ENCODE assay signal across 33 cellular contexts in the genomic region with DNA sequence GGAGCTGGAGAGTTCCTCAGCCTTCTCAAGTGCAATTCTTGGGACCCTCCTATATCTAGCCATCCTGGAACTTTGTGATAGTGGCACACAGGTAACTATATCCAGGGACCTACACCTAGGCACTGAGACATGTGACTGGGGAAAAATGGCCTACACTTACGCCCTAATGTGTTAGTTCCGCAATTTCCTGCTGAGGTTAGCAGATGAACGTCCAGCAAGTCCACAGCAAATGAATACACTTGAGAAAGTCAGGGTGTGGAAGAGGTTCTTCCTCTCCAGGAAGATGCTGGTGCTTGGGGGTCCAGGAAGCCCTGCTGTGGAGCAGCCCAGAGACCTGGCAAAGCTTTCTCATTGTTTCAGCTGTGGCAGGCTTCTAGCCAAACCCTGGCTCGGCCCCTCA. TPM values are rescaled to one million over a fixed set of nuclear protein-coding genes. Genes with fewer than 3 reads are reported as not detected.
DNase-seq lines count a peak whose midpoint lies in the region; ATAC-seq and TF ChIP-seq lines count a peak whose summit lies in the region.
"Had no signal": no experiment of that assay in that cellular context is flagged by ENCODE, and none has a peak within 500 bp of the region (broad histone marks: within the 10 kb centered on the region; RNA-seq: fewer than 3 reads in every experiment).

No MANE protein-coding gene starts in this region.

- no peak for TF ChIP-seq CTCF in spleen (IDR thresholded peaks at IDR 0.05 in 8 of 11, conservative IDR thresholded peaks at IDR 0.05 in 3 of 11)

- H3K9me3 Mint-ChIP-seq in activated naive CD8-positive, alpha-beta T cell (ENCODE audit: low read depth), result peaks cover 4% of the 10 kb centered on the region
- peaks cover 4% of the 10 kb centered on the region for H3K9me3 Mint-ChIP-seq in activated naive CD8-positive, alpha-beta T cell treated with anti-CD3 and anti-CD28 coated beads, Interleukin-2, amount 50 U/mL, for 24 hours
- no peaks in the 10 kb centered on the region for H3K9me3 Mint-ChIP-seq in immature natural killer cell
- H3K9me3 Mint-ChIP-seq: activated T-cell treated with anti-CD3 and anti-CD28 coated beads, Interleukin-2, amount 50 U/mL, for 4 hours had no signal

- peak overlapping the region in 7 of 8 donors; percentile 63 to 87 (median 81) for H3K27ac ChIP-seq in spleen
- H3K27ac ChIP-seq: epithelial cell of prostate, SK-N-MC, tibial nerve had no signal

- no peak overlapping the region for H3K4me3 Mint-ChIP-seq in activated naive CD8-positive, alpha-beta T cell
- no peak overlapping the region for H3K4me3 Mint-ChIP-seq in activated naive CD8-positive, alpha-beta T cell treated with anti-CD3 and anti-CD28 coated beads, Interleukin-2, amount 50 U/mL, for 24 hours
- peak overlapping the region; percentile 33 to 72 (median 65) for H3K4me3 Mint-ChIP-seq in immature natural killer cell
- H3K4me3 Mint-ChIP-seq: activated naive CD4-positive, alpha-beta T cell treated with anti-CD3 and anti-CD28 coated beads for 36 hours; activated T-cell treated with anti-CD3 and anti-CD28 coated beads, Interleukin-2, amount 50 U/mL, for 4 hours; B cell; H9; WTC11 had no signal

- WGBS in spleen, 5 donors, result 32 to 58% (median 34%) methylated on average over 3 to 4 of the region's 4 CpGs

- peaks cover 0 to 36% (median 2%) of the 10 kb centered on the region in 6 donors for H3K36me3 ChIP-seq in spleen
- H3K36me3 ChIP-seq: Peyer's patch, tibial nerve had no signal

- no peak for TF ChIP-seq POLR2A in spleen (IDR thresholded peaks at IDR 0.05)

- peaks cover 23% of the 10 kb centered on the region for H3K36me3 Mint-ChIP-seq in activated naive CD8-positive, alpha-beta T cell
- peaks cover 36% of the 10 kb centered on the region for H3K36me3 Mint-ChIP-seq in activated naive CD8-positive, alpha-beta T cell treated with anti-CD3 and anti-CD28 coated beads, Interleukin-2, amount 50 U/mL, for 24 hours (ENCODE audit: low read depth)
- peaks cover 9 to 34% (median 14%) of the 10 kb centered on the region in 3 donors for H3K36me3 Mint-ChIP-seq in immature natural killer cell

- intact Hi-C loops in spleen (cut with DNase I; ENCODE audit: low total_unique reads), result no loop called here

- H3K4me1 ChIP-seq in spleen, result peaks cover 25 to 96% (median 66%) of the 10 kb centered on the region in 6 donors

- no peaks in the 10 kb centered on the region for H3K27me3 Mint-ChIP-seq in activated naive CD8-positive, alpha-beta T cell
- H3K27me3 Mint-ChIP-seq in activated naive CD8-positive, alpha-beta T cell treated with anti-CD3 and anti-CD28 coated beads, Interleukin-2, amount 50 U/mL, for 24 hours, result no peaks in the 10 kb centered on the region
- H3K27me3 Mint-ChIP-seq in immature natural killer cell (ENCODE audit: low read depth in 3 of 3), result peaks cover 0 to 11% (median 2%) of the 10 kb centered on the region in 3 donors
- H3K27me3 Mint-ChIP-seq: B cell; stimulated activated naive CD8-positive, alpha-beta T cell treated with anti-CD3 and anti-CD28 coated beads, Interleukin-15, amount 100 ng/mL, for 72 hours had no signal

- H3K27me3 ChIP-seq in spleen (replicated peaks in 1 of 7), result peaks cover 0 to 4% (median 0%) of the 10 kb centered on the region in 7 donors
- H3K27me3 ChIP-seq: Peyer's patch, tibial nerve had no signal

- H3K9me3 ChIP-seq in spleen, result peaks cover 0 to 5% (median 0%) of the 10 kb centered on the region in 8 donors
- H3K9me3 ChIP-seq: Peyer's patch had no signal

- no peak for DNase-seq in activated naive CD8-positive, alpha-beta T cell treated with anti-CD3 and anti-CD28 coated beads, Interleukin-2, amount 50 U/mL, for 24 hours
- DNase-seq in NOMO-1 (lab: John Stamatoyannopoulos, UW; ENCODE audit: unreplicated experiment in 2 of 2) (peak; percentile 21 to 38), immature natural killer cell (peak in 1 of 3 donors; percentile 26), spleen (no peak), NCI-H1417 treated with DMSO at 0.1 percent for 48 hours (lab: John Stamatoyannopoulos, UW) (no peak), middle frontal gyrus (ENCODE audit: extremely low spot score, low spot score) (no peak)
- DNase-seq: activated CD8-positive, alpha-beta memory T cell treated with anti-CD3 and anti-CD28 coated beads for 24 hours; activated naive CD4-positive, alpha-beta T cell treated with anti-CD3 and anti-CD28 coated beads for 36 hours; activated T-cell treated with anti-CD3 and anti-CD28 coated beads, Interleukin-2, amount 50 U/mL, for 4 hours; aorta; caudate nucleus; dorsolateral prefrontal cortex; EL; IMR-90; NCI-H1417; NCI-H2107; NCI-H510A; Peyer's patch; stimulated activated CD4-positive, alpha-beta T cell treated with anti-CD3 and anti-CD28 coated beads, Interleukin-2, amount 100 ng/mL, for 48 hours; stimulated activated naive CD8-positive, alpha-beta T cell treated with anti-CD3 and anti-CD28 coated beads, Interleukin-15, amount 100 ng/mL, for 72 hours had no signal

- peaks cover 88% of the 10 kb centered on the region for H3K4me1 Mint-ChIP-seq in activated naive CD8-positive, alpha-beta T cell (ENCODE audit: low read depth)
- peaks cover 90% of the 10 kb centered on the region for H3K4me1 Mint-ChIP-seq in activated naive CD8-positive, alpha-beta T cell treated with anti-CD3 and anti-CD28 coated beads, Interleukin-2, amount 50 U/mL, for 24 hours
- H3K4me1 Mint-ChIP-seq in immature natural killer cell, result peaks cover 64 to 94% of the 10 kb centered on the region in 2 donors

- ATAC-seq in activated naive CD8-positive, alpha-beta T cell treated with anti-CD3 and anti-CD28 coated beads, Interleukin-2, amount 50 U/mL, for 24 hours, result no peak
- no peak for ATAC-seq in GM21360 (IDR thresholded peaks at IDR 0.05; ENCODE audit: unreplicated experiment)
- ATAC-seq: activated T-cell treated with anti-CD3 and anti-CD28 coated beads, Interleukin-2, amount 50 U/mL, for 4 hours; stimulated activated naive CD8-positive, alpha-beta T cell treated with anti-CD3 and anti-CD28 coated beads, Interleukin-15, amount 100 ng/mL, for 72 hours; WTC11 had no signal

- H3K27ac Mint-ChIP-seq in activated naive CD8-positive, alpha-beta T cell, result peak overlapping the region; percentile 89
- H3K27ac Mint-ChIP-seq in activated naive CD8-positive, alpha-beta T cell treated with anti-CD3 and anti-CD28 coated beads, Interleukin-2, amount 50 U/mL, for 24 hours, result no peak overlapping the region
- H3K27ac Mint-ChIP-seq in immature natural killer cell, result peak overlapping the region; percentile 89 to 95 (median 92)
- H3K27ac Mint-ChIP-seq: activated naive CD4-positive, alpha-beta T cell treated with anti-CD3 and anti-CD28 coated beads for 36 hours; H9; WTC11 had no signal

- peak overlapping the region in 1 of 8 donors; percentile 37 for H3K4me3 ChIP-seq in spleen
- H3K4me3 ChIP-seq: dorsolateral prefrontal cortex, Peyer's patch, SK-N-MC, smooth muscle cell, tibial nerve had no signal

RNA-seq across cellular contexts. Expression of a gene that starts 20.8 kb away (rescaled TPM):
- polyA plus RNA-seq in immature natural killer cell (10 to 100 TPM; 26.7 to 90.9 (median 28.9) TPM), spleen (10 to 100 TPM in 2 of 3 donors, 1 to 10 TPM in 1; 8.5 to 18.2 (median 12.3) TPM)
- total RNA-seq in spleen, result 100 to 1,000 TPM in 1 of 7 donors, 10 to 100 TPM in 6; 46.1 to 110 (median 79.1) TPM
- total RNA-seq: A172, fibroblast of villous mesenchyme, IMR-90, M059J, pulmonary artery endothelial cell, smooth muscle cell had no signal
- polyA plus RNA-seq: IMR-90, smooth muscle cell had no signal

Comparison
In these comparisons a context has a peak if more than half of its experiments do, and no peak if none do; other contexts are left out.
1. H3K4me3 Mint-ChIP-seq: peak in immature natural killer cell (5 of 5); none in activated naive CD8-positive, alpha-beta T cell (single experiment) and activated naive CD8-positive, alpha-beta T cell treated with anti-CD3 and anti-CD28 coated beads, Interleukin-2, amount 50 U/mL, for 24 hours (single experiment).
2. DNase-seq: peak in NOMO-1 (2 of 2); none in activated naive CD8-positive, alpha-beta T cell treated with anti-CD3 and anti-CD28 coated beads, Interleukin-2, amount 50 U/mL, for 24 hours (single experiment), spleen (single experiment), NCI-H1417 treated with DMSO at 0.1 percent for 48 hours (single experiment) and middle frontal gyrus (single experiment).